Comparison of ENCODE assay signal across 25 cellular contexts in the genomic region with DNA sequence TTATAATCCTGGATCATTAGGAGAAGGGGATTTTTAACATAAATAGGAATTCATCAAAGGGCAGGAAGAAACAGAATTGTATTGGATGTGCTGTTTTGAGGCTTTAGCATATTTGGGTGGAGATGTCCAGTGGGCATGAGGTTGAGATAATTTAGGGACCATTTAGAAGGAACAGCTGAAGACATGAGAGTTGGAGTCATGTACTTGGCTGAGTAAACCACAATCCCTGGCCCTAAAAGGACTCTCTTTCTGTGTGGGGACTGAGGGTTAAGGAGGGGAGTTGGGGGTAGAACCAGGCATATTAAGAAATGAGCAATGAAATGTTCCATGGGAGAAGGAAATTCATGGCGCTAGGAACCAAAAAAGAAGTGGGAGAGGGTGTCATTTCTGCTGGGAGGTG.
"Had no signal": no experiment of that assay in that cellular context is flagged by ENCODE, and none has a peak within 500 bp of the region (broad histone marks: within the 10 kb centered on the region; RNA-seq: fewer than 3 reads in every experiment).

No MANE protein-coding gene starts in this region.

- H3K4me1 Mint-ChIP-seq: activated B cell treated with CpG ODN at 0.5 μM for 24 hours; activated CD8-positive, alpha-beta memory T cell treated with anti-CD3 and anti-CD28 coated beads, Interleukin-2, amount 10 ng/mL, durations not matched to agents 7 days and 5 days had no signal

- H3K27me3 ChIP-seq: Peyer's patch had no signal

- H3K4me1 ChIP-seq: Peyer's patch had no signal

- H3K27me3 Mint-ChIP-seq: activated B cell treated with CpG ODN at 0.5 μM for 24 hours; activated CD8-positive, alpha-beta memory T cell treated with anti-CD3 and anti-CD28 coated beads, Interleukin-2, amount 10 ng/mL, durations not matched to agents 7 days and 5 days; activated naive CD4-positive, alpha-beta T cell treated with anti-CD3 and anti-CD28 coated beads, Interleukin-2, amount 50 U/mL, for 24 hours; activated T-cell treated with anti-CD3 and anti-CD28 coated beads, Interleukin-2, amount 50 U/mL, for 24 hours; T-cell had no signal

- ATAC-seq: activated CD8-positive, alpha-beta memory T cell treated with anti-CD3 and anti-CD28 coated beads, Interleukin-2, amount 10 ng/mL, durations not matched to agents 7 days and 5 days; T-cell had no signal

- H3K9me3 ChIP-seq: Peyer's patch had no signal

- H3K27ac ChIP-seq: Peyer's patch had no signal

- H3K36me3 Mint-ChIP-seq: activated CD8-positive, alpha-beta memory T cell treated with anti-CD3 and anti-CD28 coated beads, Interleukin-2, amount 10 ng/mL, durations not matched to agents 7 days and 5 days; activated naive CD4-positive, alpha-beta T cell treated with anti-CD3 and anti-CD28 coated beads, Interleukin-2, amount 50 U/mL, for 24 hours had no signal

- H3K4me3 Mint-ChIP-seq: activated B cell treated with CpG ODN at 0.5 μM for 24 hours; activated CD4-positive, alpha-beta T cell treated with anti-CD3 and anti-CD28 coated beads, Interleukin-2, amount 10 ng/mL, durations not matched to agents 24 days and 14 days; activated CD8-positive, alpha-beta memory T cell treated with anti-CD3 and anti-CD28 coated beads, Interleukin-2, amount 10 ng/mL, durations not matched to agents 7 days and 5 days; activated naive CD4-positive, alpha-beta T cell treated with anti-CD3 and anti-CD28 coated beads, Interleukin-2, amount 50 U/mL, for 24 hours; activated T-cell treated with anti-CD3 and anti-CD28 coated beads, Interleukin-2, amount 50 U/mL, for 24 hours; activated T-helper 1 cell treated with anti-CD3 and anti-CD28 coated beads, Interleukin-12 subunit alpha, Interleukin-12 subunit beta, Interleukin-2, Interleukin-4 antibody, amounts not matched to agents 30 ng/mL and 10 ng/mL and 1 ng/mL, durations not matched to agents 14 hours and 24 hours and 36 hours; T-cell had no signal

- H3K27ac Mint-ChIP-seq: activated B cell treated with CpG ODN at 0.5 μM for 24 hours; activated CD4-positive, alpha-beta T cell treated with anti-CD3 and anti-CD28 coated beads, Interleukin-2, amount 10 ng/mL, durations not matched to agents 24 days and 14 days; activated CD8-positive, alpha-beta memory T cell treated with anti-CD3 and anti-CD28 coated beads, Interleukin-2, amount 10 ng/mL, durations not matched to agents 7 days and 5 days; activated naive CD4-positive, alpha-beta T cell treated with anti-CD3 and anti-CD28 coated beads, Interleukin-2, amount 50 U/mL, for 24 hours; activated T-cell treated with anti-CD3 and anti-CD28 coated beads, Interleukin-2, amount 50 U/mL, for 24 hours; activated T-helper 1 cell treated with anti-CD3 and anti-CD28 coated beads, Interleukin-12 subunit alpha, Interleukin-12 subunit beta, Interleukin-2, Interleukin-4 antibody, amounts not matched to agents 30 ng/mL and 10 ng/mL and 1 ng/mL, durations not matched to agents 14 hours and 24 hours and 36 hours; T-cell had no signal

- H3K36me3 ChIP-seq: Peyer's patch had no signal

- DNase-seq: activated B cell treated with CpG ODN at 0.5 μM for 24 hours; activated CD4-positive, alpha-beta T cell treated with anti-CD3 and anti-CD28 coated beads for 1 hour; activated CD4-positive, alpha-beta T cell treated with anti-CD3 and anti-CD28 coated beads, Interleukin-2, amount 10 ng/mL, durations not matched to agents 24 days and 14 days; activated CD4-positive, alpha-beta T cell treated with anti-CD3 and anti-CD28 coated beads, Interleukin-2, amount 50 U/mL, for 48 hours; activated CD8-positive, alpha-beta memory T cell treated with anti-CD3 and anti-CD28 coated beads, Interleukin-2, amount 10 ng/mL, durations not matched to agents 7 days and 5 days; activated effector memory CD4-positive, alpha-beta T cell treated with Interleukin-2 at 50 U/mL for 16 hours; activated naive CD4-positive, alpha-beta T cell; activated T-cell treated with anti-CD3 and anti-CD28 coated beads, Interleukin-2, amount 50 U/mL, for 24 hours; aorta; Kasumi-1; KBM-7; NCI-H1092; NCI-H1417; NCI-H2029; NCI-H2107; NCI-H2171 treated with DMSO at 0.1 percent for 48 hours; NCI-H226; NK-92 treated with Interleukin-12 subunit alpha and Interleukin-12 subunit beta, amount 100 ng/mL, for 24 hours; OCI-M1; Peyer's patch; SHP77 treated with DMSO at 0.1 percent for 48 hours; T-cell; T-helper 2 cell had no signal

- H3K9me3 Mint-ChIP-seq: activated B cell treated with CpG ODN at 0.5 μM for 24 hours; activated CD4-positive, alpha-beta T cell treated with anti-CD3 and anti-CD28 coated beads, Interleukin-2, amount 10 ng/mL, durations not matched to agents 24 days and 14 days; activated naive CD4-positive, alpha-beta T cell treated with anti-CD3 and anti-CD28 coated beads, Interleukin-2, amount 50 U/mL, for 24 hours; activated T-cell treated with anti-CD3 and anti-CD28 coated beads, Interleukin-2, amount 50 U/mL, for 24 hours; activated T-helper 1 cell treated with anti-CD3 and anti-CD28 coated beads, Interleukin-12 subunit alpha, Interleukin-12 subunit beta, Interleukin-2, Interleukin-4 antibody, amounts not matched to agents 30 ng/mL and 10 ng/mL and 1 ng/mL, durations not matched to agents 14 hours and 24 hours and 36 hours; T-cell had no signal

- H3K4me3 ChIP-seq: Peyer's patch had no signal
